Comparison of ENCODE assay signal across 9 cellular contexts in genomic region chr2:65367517-65367916, GRCh38.
DNase-seq lines count a peak whose midpoint lies in the region; ATAC-seq and TF ChIP-seq lines count a peak whose summit lies in the region.
"Had no signal": no experiment of that assay in that cellular context is flagged by ENCODE, and none has a peak within 500 bp of the region (broad histone marks: within the 10 kb centered on the region; RNA-seq: fewer than 3 reads in every experiment).

No MANE protein-coding gene starts in this region.

- H3K4me3 ChIP-seq in mammary epithelial cell (replicated peaks in 1 of 3; ENCODE audit: insufficient read depth in 1 of 3, low read depth in 2 of 3, low read length in 3 of 3) = no peak overlapping the region
- no peak overlapping the region for H3K4me3 ChIP-seq in mucosa of descending colon

- H3K9me3 ChIP-seq in mammary epithelial cell (replicated peaks; ENCODE audit: insufficient read depth, low read length) = no peaks in the 10 kb centered on the region
- H3K9me3 ChIP-seq in mucosa of descending colon = no peaks in the 10 kb centered on the region

- in situ Hi-C loops in mammary epithelial cell (cut with MboI; ENCODE audit: low sequenced_read_pairs in 2 of 2) = no loop called here
- in situ Hi-C loops in GM13976 (cut with MboI; ENCODE audit: low sequenced_read_pairs, unreplicated experiment) = no loop called here

- no peak for TF ChIP-seq CTCF in mammary epithelial cell (conservative IDR thresholded peaks at IDR 0.05 in 1 of 2, IDR thresholded peaks at IDR 0.05 in 1 of 2; ENCODE audit: extremely low read depth in 1 of 2, insufficient read depth in 1 of 2, low read depth in 1 of 2, low read length in 2 of 2)
- TF ChIP-seq CTCF in mucosa of descending colon (IDR thresholded peaks at IDR 0.05) = no peak
- TF ChIP-seq CTCF in GM13976 (IDR thresholded peaks at IDR 0.05; ENCODE audit: borderline replicate concordance, control extremely low read depth, extremely low read depth, insufficient read depth, missing control alignments) = no peak

- H3K36me3 ChIP-seq in mammary epithelial cell (ENCODE audit: insufficient read depth, low read length) (no peaks in the 10 kb centered on the region), mucosa of descending colon (ENCODE audit: low read depth) (no peaks in the 10 kb centered on the region)

- H2AFZ ChIP-seq in mammary epithelial cell (ENCODE audit: low read depth, low read length) = no peak overlapping the region

- intact Hi-C loops in mammary epithelial cell (cut with micrococcal nuclease) (loop anchor here (1.0 to 5.0 kb wide), 5 partner anchors 15 to 200 kb away; partner anchors contain the start of gene SPRED2), mucosa of descending colon (cut with DNase I, micrococcal nuclease) (no loop called here)

- DNase-seq in CD1c-positive myeloid dendritic cell (ENCODE audit: extremely low spot score) (peak; percentile 58), M059J (ENCODE audit: low read depth) (peak; percentile 98), mammary epithelial cell (peak; percentile 98), mucosa of descending colon (no peak), C1 segment of cervical spinal cord (lab: John Stamatoyannopoulos, UW) (no peak), NCI-H1436 (lab: John Stamatoyannopoulos, UW) (no peak), GM13976 (ENCODE audit: low spot score) (no peak)
- DNase-seq: KBM-7 had no signal

- ATAC-seq in mucosa of descending colon = peak; percentile 58
- ATAC-seq in GM18909 (IDR thresholded peaks at IDR 0.05; ENCODE audit: poor library complexity, unreplicated experiment) = no peak

- no peaks in the 10 kb centered on the region for H3K27me3 ChIP-seq in mammary epithelial cell (ENCODE audit: insufficient read depth, low read length)

- dilution Hi-C loops in mammary epithelial cell (cut with HindIII; ENCODE audit: low sequenced_read_pairs) = no loop called here

- no peak overlapping the region for H3K9ac ChIP-seq in mammary epithelial cell (ENCODE audit: insufficient read depth, low read length)

- peaks cover 86% of the 10 kb centered on the region for H3K79me2 ChIP-seq in mammary epithelial cell (ENCODE audit: insufficient read depth, low read length)

- H3K4me1 ChIP-seq in mammary epithelial cell (ENCODE audit: insufficient read depth, low read length) (peaks cover 44% of the 10 kb centered on the region), mucosa of descending colon (ENCODE audit: low read depth) (peaks cover 35% of the 10 kb centered on the region)

- peak overlapping the region; percentile 92 for H3K27ac ChIP-seq in mammary epithelial cell (ENCODE audit: insufficient read depth, low read depth, low read length)

- CTCF ChIA-PET in mammary epithelial cell (lab: Charles Lee; ENCODE audit: low non-redundant PET) = interaction anchor here (0.6 kb wide), 1 partner anchor 151 kb away, joined by 27 read pairs; no protein-coding TSS in a partner anchor

- WGBS in mammary epithelial cell (ENCODE audit: low coverage, missing lambda C conversion rate) = 0% methylated on average over 2 of the region's 4 CpGs

- H4K20me1 ChIP-seq in mammary epithelial cell (ENCODE audit: insufficient read depth, low read length) = no peaks in the 10 kb centered on the region

- no TSS peak for BruUV-seq in mammary epithelial cell (replicated peaks; lab: Mats Ljungman, UMichigan)

- peak overlapping the region; percentile 85 for H3K4me2 ChIP-seq in mammary epithelial cell (ENCODE audit: insufficient read depth, low read depth, low read length)

Comparison
In these comparisons a context has a peak if more than half of its experiments do, and no peak if none do; other contexts are left out.
1. DNase-seq: peak in CD1c-positive myeloid dendritic cell (single experiment), M059J (single experiment) and mammary epithelial cell (single experiment); none in mucosa of descending colon (0 of 3), C1 segment of cervical spinal cord (0 of 14), NCI-H1436 (single experiment) and GM13976 (single experiment).